In genomic region chr4:10371869-10372471, GRCh38 we compare ENCODE assay signal across 18 cellular contexts.
DNase-seq lines count a peak whose midpoint lies in the region; ATAC-seq and TF ChIP-seq lines count a peak whose summit lies in the region.
"Had no signal": no experiment of that assay in that cellular context is flagged by ENCODE, and none has a peak within 500 bp of the region (broad histone marks: within the 10 kb centered on the region; RNA-seq: fewer than 3 reads in every experiment).

No MANE protein-coding gene starts in this region.

- no peaks in the 10 kb centered on the region for H3K27me3 Mint-ChIP-seq in activated naive CD8-positive, alpha-beta T cell treated with anti-CD3 and anti-CD28 coated beads, Interleukin-2, amount 50 U/mL, for 24 hours
- no peaks in the 10 kb centered on the region for H3K27me3 Mint-ChIP-seq in activated naive CD8-positive, alpha-beta T cell treated with anti-CD3 and anti-CD28 coated beads for 36 hours
- H3K27me3 Mint-ChIP-seq in endothelial cell (ENCODE audit: unreplicated experiment), result no peaks in the 10 kb centered on the region

- H3K4me1 Mint-ChIP-seq in activated naive CD8-positive, alpha-beta T cell treated with anti-CD3 and anti-CD28 coated beads, Interleukin-2, amount 50 U/mL, for 24 hours, result no peaks in the 10 kb centered on the region
- H3K4me1 Mint-ChIP-seq in activated naive CD8-positive, alpha-beta T cell treated with anti-CD3 and anti-CD28 coated beads for 36 hours, result no peaks in the 10 kb centered on the region
- H3K4me1 Mint-ChIP-seq in endothelial cell (ENCODE audit: unreplicated experiment), result no peaks in the 10 kb centered on the region
- H3K4me1 Mint-ChIP-seq: CD8-positive, alpha-beta memory T cell; naive thymus-derived CD8-positive, alpha-beta T cell; stimulated activated naive B cell treated with anti-CD40 and anti-IgM and Interleukin-4, amounts not matched to agents 10 μg/mL and 1 μg/mL and 100 μg/mL, for 72 hours had no signal

- H3K36me3 ChIP-seq in SJCRH30 (no peaks in the 10 kb centered on the region), MG63 (no peaks in the 10 kb centered on the region)
- H3K36me3 ChIP-seq: right atrium auricular region had no signal

- DNase-seq in activated naive CD8-positive, alpha-beta T cell treated with anti-CD3 and anti-CD28 coated beads, Interleukin-2, amount 50 U/mL, for 24 hours, result no peak
- no peak for DNase-seq in activated naive CD8-positive, alpha-beta T cell treated with anti-CD3 and anti-CD28 coated beads for 36 hours
- peak; percentile 61 to 70 for DNase-seq in SJCRH30
- peak; percentile 38 for DNase-seq in fibroblast of villous mesenchyme (ENCODE audit: low read depth)
- DNase-seq in stromal cell of bone marrow (ENCODE audit: low read depth), result peak; percentile 42
- no peak for DNase-seq in MG63
- no peak for DNase-seq in head of caudate nucleus
- no peak for DNase-seq in endothelial cell (ENCODE audit: low spot score)
- DNase-seq: activated CD8-positive, alpha-beta memory T cell treated with anti-CD3 and anti-CD28 coated beads for 24 hours; activated gamma-delta T cell; body of pancreas; CD8-positive, alpha-beta memory T cell; effector CD8-positive, alpha-beta T cell; naive thymus-derived CD8-positive, alpha-beta T cell; stimulated activated naive B cell treated with anti-CD40 and anti-IgM and Interleukin-4, amounts not matched to agents 10 μg/mL and 1 μg/mL and 100 μg/mL, for 72 hours had no signal

- H3K9me3 Mint-ChIP-seq in activated naive CD8-positive, alpha-beta T cell treated with anti-CD3 and anti-CD28 coated beads, Interleukin-2, amount 50 U/mL, for 24 hours, result no peaks in the 10 kb centered on the region
- no peaks in the 10 kb centered on the region for H3K9me3 Mint-ChIP-seq in activated naive CD8-positive, alpha-beta T cell treated with anti-CD3 and anti-CD28 coated beads for 36 hours
- no peaks in the 10 kb centered on the region for H3K9me3 Mint-ChIP-seq in endothelial cell (ENCODE audit: unreplicated experiment)
- H3K9me3 Mint-ChIP-seq: naive thymus-derived CD8-positive, alpha-beta T cell had no signal

- H3K4me1 ChIP-seq in SJCRH30, result peaks cover 21% of the 10 kb centered on the region
- H3K4me1 ChIP-seq: body of pancreas, right atrium auricular region had no signal

- ATAC-seq in activated naive CD8-positive, alpha-beta T cell treated with anti-CD3 and anti-CD28 coated beads, Interleukin-2, amount 50 U/mL, for 24 hours, result peak; percentile 46
- ATAC-seq: body of pancreas; stimulated activated naive B cell treated with anti-CD40 and anti-IgM and Interleukin-4, amounts not matched to agents 10 μg/mL and 1 μg/mL and 100 μg/mL, for 72 hours had no signal

- H3K27ac ChIP-seq in SJCRH30, result peak overlapping the region; percentile 87
- H3K27ac ChIP-seq: 22Rv1, body of pancreas, right atrium auricular region, SK-N-MC had no signal

- intact Hi-C loops in head of caudate nucleus (cut with DNase I), result no loop called here

- no peaks in the 10 kb centered on the region for H3K36me3 Mint-ChIP-seq in activated naive CD8-positive, alpha-beta T cell treated with anti-CD3 and anti-CD28 coated beads, Interleukin-2, amount 50 U/mL, for 24 hours (ENCODE audit: low read depth)
- H3K36me3 Mint-ChIP-seq in activated naive CD8-positive, alpha-beta T cell treated with anti-CD3 and anti-CD28 coated beads for 36 hours, result no peaks in the 10 kb centered on the region
- no peaks in the 10 kb centered on the region for H3K36me3 Mint-ChIP-seq in endothelial cell (ENCODE audit: low read depth, unreplicated experiment)
- H3K36me3 Mint-ChIP-seq: CD8-positive, alpha-beta memory T cell; naive thymus-derived CD8-positive, alpha-beta T cell; stimulated activated naive B cell treated with anti-CD40 and anti-IgM and Interleukin-4, amounts not matched to agents 10 μg/mL and 1 μg/mL and 100 μg/mL, for 72 hours had no signal

- H3K9me3 ChIP-seq in SJCRH30 (replicated peaks) (no peaks in the 10 kb centered on the region), MG63 (no peaks in the 10 kb centered on the region)
- H3K9me3 ChIP-seq: body of pancreas, right atrium auricular region had no signal

- H3K27me3 ChIP-seq in SJCRH30, result no peaks in the 10 kb centered on the region
- no peaks in the 10 kb centered on the region for H3K27me3 ChIP-seq in MG63
- H3K27me3 ChIP-seq: body of pancreas, right atrium auricular region had no signal

- H3K4me3 ChIP-seq in SJCRH30, result no peak overlapping the region
- no peak overlapping the region for H3K4me3 ChIP-seq in fibroblast of villous mesenchyme (ENCODE audit: low read depth, low read length)
- no peak overlapping the region for H3K4me3 ChIP-seq in MG63
- H3K4me3 ChIP-seq: body of pancreas, right atrium auricular region, SK-N-MC had no signal

- no peak overlapping the region for H3K27ac Mint-ChIP-seq in activated naive CD8-positive, alpha-beta T cell treated with anti-CD3 and anti-CD28 coated beads, Interleukin-2, amount 50 U/mL, for 24 hours
- H3K27ac Mint-ChIP-seq in activated naive CD8-positive, alpha-beta T cell treated with anti-CD3 and anti-CD28 coated beads for 36 hours, result no peak overlapping the region
- no peak overlapping the region for H3K27ac Mint-ChIP-seq in endothelial cell (ENCODE audit: unreplicated experiment)
- H3K27ac Mint-ChIP-seq: CD8-positive, alpha-beta memory T cell; stimulated activated naive B cell treated with anti-CD40 and anti-IgM and Interleukin-4, amounts not matched to agents 10 μg/mL and 1 μg/mL and 100 μg/mL, for 72 hours had no signal

- no peak for TF ChIP-seq CTCF in fibroblast of villous mesenchyme (IDR thresholded peaks at IDR 0.05; ENCODE audit: insufficient read depth, low read depth, low read length)
- TF ChIP-seq CTCF in endothelial cell (IDR thresholded peaks at IDR 0.05; ENCODE audit: unreplicated experiment), result no peak

- H3K4me3 Mint-ChIP-seq in activated naive CD8-positive, alpha-beta T cell treated with anti-CD3 and anti-CD28 coated beads, Interleukin-2, amount 50 U/mL, for 24 hours, result no peak overlapping the region
- H3K4me3 Mint-ChIP-seq in activated naive CD8-positive, alpha-beta T cell treated with anti-CD3 and anti-CD28 coated beads for 36 hours, result no peak overlapping the region
- no peak overlapping the region for H3K4me3 Mint-ChIP-seq in endothelial cell (ENCODE audit: unreplicated experiment)
- H3K4me3 Mint-ChIP-seq: CD8-positive, alpha-beta memory T cell; naive thymus-derived CD8-positive, alpha-beta T cell; stimulated activated naive B cell treated with anti-CD40 and anti-IgM and Interleukin-4, amounts not matched to agents 10 μg/mL and 1 μg/mL and 100 μg/mL, for 72 hours had no signal

Comparison
In these comparisons a context has a peak if more than half of its experiments do, and no peak if none do; other contexts are left out.
1. DNase-seq: peak in SJCRH30 (2 of 2), fibroblast of villous mesenchyme (single experiment) and stromal cell of bone marrow (single experiment); none in activated naive CD8-positive, alpha-beta T cell treated with anti-CD3 and anti-CD28 coated beads, Interleukin-2, amount 50 U/mL, for 24 hours (single experiment), activated naive CD8-positive, alpha-beta T cell treated with anti-CD3 and anti-CD28 coated beads for 36 hours (single experiment), MG63 (single experiment), head of caudate nucleus (0 of 42) and endothelial cell (single experiment).